Comparison of ENCODE assay signal across 1 cellular context in genomic region chr2:168157070-168157469, GRCh38.
TF ChIP-seq lines count a peak whose summit lies in the region.

No MANE protein-coding gene starts in this region.

TF ChIP-seq in SK-N-SH, 30 proteins besides CTCF, POLR2A, EP300 and RAD21 (continued from another document):
- TF ChIP-seq TAF1 (IDR thresholded peaks at IDR 0.05; ENCODE audit: borderline replicate concordance, low read depth, low read length) = no peak
